Comparison of ENCODE assay signal across 1 cellular context in genomic region chr19:17765069-17765618, GRCh38.
TF ChIP-seq lines count a peak whose summit lies in the region.

No MANE protein-coding gene starts in this region.

TF ChIP-seq in K562, 482 proteins besides CTCF, POLR2A, EP300 and RAD21 (continued from another document):
- TF ChIP-seq CAMTA2 (CRISPR knock-in tag; conservative IDR thresholded peaks at IDR 0.05): no peak
- no peak for TF ChIP-seq FOS (IDR thresholded peaks at IDR 0.05; ENCODE audit: extremely low read depth, insufficient read length)
